9 cellular contexts compared by ENCODE assay signal in the genomic region with DNA sequence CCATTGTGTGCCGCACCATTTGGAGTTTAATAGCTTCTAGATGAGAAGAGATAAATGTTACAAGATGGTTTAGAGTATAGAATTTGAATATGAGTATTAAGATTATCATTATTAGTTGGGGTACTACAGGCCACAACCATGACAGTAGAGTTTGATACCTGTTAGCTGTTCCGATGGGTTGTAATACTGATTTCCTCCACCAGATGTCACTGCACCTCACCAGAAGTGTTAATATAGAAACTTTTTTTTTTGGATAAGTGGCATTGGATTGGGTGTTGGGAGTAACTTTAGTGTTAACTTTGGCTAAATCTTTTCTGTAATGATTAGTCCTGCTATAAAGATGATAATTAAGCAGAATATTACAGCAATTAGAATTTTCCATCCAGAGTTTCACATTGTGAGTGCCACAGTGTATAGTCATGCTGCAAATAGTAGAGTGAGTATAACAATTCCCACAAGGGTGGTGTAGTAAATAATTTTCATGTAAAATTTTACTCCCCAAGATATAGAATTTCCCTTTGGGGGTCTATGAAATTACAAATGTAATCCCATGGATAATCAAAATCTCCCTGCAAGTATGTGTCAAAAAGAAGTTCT. TPM values are rescaled to one million over a fixed set of nuclear protein-coding genes. Genes with fewer than 3 reads are reported as not detected.
DNase-seq lines count a peak whose midpoint lies in the region; ATAC-seq and TF ChIP-seq lines count a peak whose summit lies in the region.
"Had no signal": no experiment of that assay in that cellular context is flagged by ENCODE, and none has a peak within 500 bp of the region (broad histone marks: within the 10 kb centered on the region; RNA-seq: fewer than 3 reads in every experiment).

No MANE protein-coding gene starts in this region.

- no peaks in the 10 kb centered on the region for H3F3A ChIP-seq in neural progenitor cell (ENCODE audit: low read depth)

- no peaks in the 10 kb centered on the region for H3K36me3 Mint-ChIP-seq in neural progenitor cell

- H3K4me1 Mint-ChIP-seq in neural progenitor cell: no peaks in the 10 kb centered on the region
- H3K4me1 Mint-ChIP-seq: CD8-positive, alpha-beta memory T cell had no signal

- H3K9ac ChIP-seq in neural progenitor cell: no peak overlapping the region

- H4K20me1 ChIP-seq in neural progenitor cell (ENCODE audit: low read depth): no peaks in the 10 kb centered on the region

- no peak for ATAC-seq in GM21576 (IDR thresholded peaks at IDR 0.05; ENCODE audit: unreplicated experiment)
- no peak for ATAC-seq in GM21526 (IDR thresholded peaks at IDR 0.05; ENCODE audit: low FRiP score, unreplicated experiment)

- no peak overlapping the region for H3K4me3 Mint-ChIP-seq in neural progenitor cell
- H3K4me3 Mint-ChIP-seq: CD8-positive, alpha-beta memory T cell had no signal

- peaks cover 25% of the 10 kb centered on the region for H3K9me3 Mint-ChIP-seq in neural progenitor cell

- TF ChIP-seq CTCF in neural progenitor cell (IDR thresholded peaks at IDR 0.05): peak; percentile 63

- peaks cover 5% of the 10 kb centered on the region for H3K27me3 Mint-ChIP-seq in neural progenitor cell (ENCODE audit: insufficient read depth, low read depth)

- H2AFZ ChIP-seq in neural progenitor cell (replicated peaks): no peak overlapping the region

- H3K4me2 ChIP-seq in neural progenitor cell: no peak overlapping the region

- no peak overlapping the region for H3K27ac Mint-ChIP-seq in neural progenitor cell
- H3K27ac Mint-ChIP-seq: CD8-positive, alpha-beta memory T cell had no signal

- peaks cover 42% of the 10 kb centered on the region for H3K9me3 ChIP-seq in neural progenitor cell (ENCODE audit: low read depth)

- H3K27me3 ChIP-seq in neural progenitor cell: no peaks in the 10 kb centered on the region

- DNase-seq in NCI-H2227 (lab: John Stamatoyannopoulos, UW; ENCODE audit: unreplicated experiment) (peak; percentile 47), NCI-H2227 treated with DMSO at 0.1 percent for 48 hours (lab: John Stamatoyannopoulos, UW) (no peak), KG1 (lab: John Stamatoyannopoulos, UW) (peak; percentile 13), cerebellar cortex (ENCODE audit: low spot score) (peak; percentile 11), neural progenitor cell (ENCODE audit: low spot score) (peak; percentile 11), DMS79 treated with DMSO at 0.1 percent for 48 hours (lab: John Stamatoyannopoulos, UW) (no peak)

- no peaks in the 10 kb centered on the region for H3K79me2 ChIP-seq in neural progenitor cell (ENCODE audit: low read depth)

- H3K36me3 ChIP-seq in neural progenitor cell: no peaks in the 10 kb centered on the region

- no peak overlapping the region for H3K4me3 ChIP-seq in neural progenitor cell

- no peaks in the 10 kb centered on the region for H3K4me1 ChIP-seq in neural progenitor cell

- no peak overlapping the region for H3K27ac ChIP-seq in neural progenitor cell

RNA-seq across cellular contexts. Expression of a gene that starts 56.3 kb away (rescaled TPM):
- not detected in 2 replicates for total RNA-seq in neural progenitor cell (ENCODE audit: low replicate concordance)
- total RNA-seq: CD8-positive, alpha-beta memory T cell had no signal

Comparison
In these comparisons a context has a peak if more than half of its experiments do, and no peak if none do; other contexts are left out.
1. DNase-seq: peak in NCI-H2227 (single experiment), KG1 (single experiment), cerebellar cortex (single experiment) and neural progenitor cell (single experiment); none in NCI-H2227 treated with DMSO at 0.1 percent for 48 hours (single experiment) and DMS79 treated with DMSO at 0.1 percent for 48 hours (single experiment).